In genomic region chr9:36855443-36856315, GRCh38 we compare ENCODE assay signal across 8 cellular contexts.
A peak's percentile ranks its signal among the peaks of the same experiment; 100 is the strongest.
DNase-seq lines count a peak whose midpoint lies in the region; ATAC-seq, FAIRE-seq and TF ChIP-seq lines count a peak whose summit lies in the region.

No MANE protein-coding gene starts in this region.

- no peak for TF ChIP-seq EP300 in SK-N-SH (IDR thresholded peaks at IDR 0.05; ENCODE audit: borderline replicate concordance in 1 of 2, low read depth in 1 of 2, low read length in 1 of 2)

- H3K27me3 ChIP-seq in SK-N-SH (ENCODE audit: insufficient read depth) (peaks cover 6% of the 10 kb centered on the region), mesendoderm (ENCODE audit: insufficient read depth, low read length, poor library complexity) (no peaks in the 10 kb centered on the region)

- no peaks in the 10 kb centered on the region for H3K79me1 ChIP-seq in mesendoderm (ENCODE audit: low read length)

- no peak overlapping the region for H3K4me3 Mint-ChIP-seq in activated CD4-positive, alpha-beta memory T cell treated with anti-CD3 and anti-CD28 coated beads for 36 hours

- H4K5ac ChIP-seq in mesendoderm (ENCODE audit: low read length): no peak overlapping the region

- no peak overlapping the region for H2AFZ ChIP-seq in SK-N-SH (ENCODE audit: low read depth)

- H2BK5ac ChIP-seq in mesendoderm (ENCODE audit: low read length): no peak overlapping the region

- CTCF ChIA-PET in SK-N-SH (lab: Yijun Ruan, JAX): no interaction called here
- CTCF ChIA-PET in activated CD4-positive, alpha-beta memory T cell treated with anti-CD3 and anti-CD28 coated beads for 36 hours (lab: Charles Lee): interaction anchor here (0.7 to 1.9 kb wide), 3 partner anchors 17 to 378 kb away, joined by 3 to 12 read pairs (median 3); no protein-coding TSS in a partner anchor

- no peak overlapping the region for H3K18ac ChIP-seq in mesendoderm (ENCODE audit: low read length)

- peaks cover 2% of the 10 kb centered on the region for H3K27me3 Mint-ChIP-seq in activated CD4-positive, alpha-beta memory T cell treated with anti-CD3 and anti-CD28 coated beads for 36 hours

- no peaks in the 10 kb centered on the region for H4K20me1 ChIP-seq in SK-N-SH (ENCODE audit: insufficient read depth)

- no peak overlapping the region for H3K4me2 ChIP-seq in SK-N-SH
- H3K4me2 ChIP-seq in mesendoderm (ENCODE audit: low read length): no peak overlapping the region

- H3K4me3 ChIP-seq in SK-N-SH (ENCODE audit: low read depth in 2 of 2, low read length in 1 of 2) (no peak overlapping the region), mesendoderm (ENCODE audit: low read length) (no peak overlapping the region), kidney (ENCODE audit: low read length in 2 of 2) (no peak overlapping the region), lower leg skin (ENCODE audit: low read depth, poor library complexity, severe bottlenecking) (no peak overlapping the region)

- no peak for TF ChIP-seq CTCF in SK-N-SH (IDR thresholded peaks at IDR 0.05)
- no peak for TF ChIP-seq CTCF in kidney (IDR thresholded peaks at IDR 0.05; ENCODE audit: borderline replicate concordance, extremely low read depth, insufficient read depth)
- no peak for TF ChIP-seq CTCF in lower leg skin (IDR thresholded peaks at IDR 0.05)

- no peak for TF ChIP-seq RAD21 in SK-N-SH (IDR thresholded peaks at IDR 0.05; ENCODE audit: low read length)

- no peak overlapping the region for H3K23ac ChIP-seq in mesendoderm (ENCODE audit: low read length)

- no peak overlapping the region for H2BK120ac ChIP-seq in mesendoderm (ENCODE audit: low read depth, low read length)

- no peak overlapping the region for H3K27ac Mint-ChIP-seq in activated CD4-positive, alpha-beta memory T cell treated with anti-CD3 and anti-CD28 coated beads for 36 hours

- H3K9ac ChIP-seq in SK-N-SH (no peak overlapping the region), mesendoderm (ENCODE audit: low read length) (no peak overlapping the region), kidney (ENCODE audit: low read length in 2 of 2) (no peak overlapping the region)

- no peaks in the 10 kb centered on the region for H3K9me3 Mint-ChIP-seq in activated CD4-positive, alpha-beta memory T cell treated with anti-CD3 and anti-CD28 coated beads for 36 hours

- H3K36me3 Mint-ChIP-seq in activated CD4-positive, alpha-beta memory T cell treated with anti-CD3 and anti-CD28 coated beads for 36 hours: no peaks in the 10 kb centered on the region

- peaks cover 7% of the 10 kb centered on the region for H3K4me1 Mint-ChIP-seq in activated CD4-positive, alpha-beta memory T cell treated with anti-CD3 and anti-CD28 coated beads for 36 hours (ENCODE audit: low read depth)

- H2BK15ac ChIP-seq in mesendoderm (replicated peaks; ENCODE audit: low read depth): no peak overlapping the region

- intact Hi-C loops in activated CD4-positive, alpha-beta memory T cell treated with anti-CD3 and anti-CD28 coated beads for 36 hours (cut with micrococcal nuclease): no loop called here
- intact Hi-C loops in kidney (cut with DNase I): no loop called here
- intact Hi-C loops in lower leg skin (cut with DNase I; ENCODE audit: low total_unique reads): no loop called here

- H3K9me2 ChIP-seq in SK-N-SH: no peaks in the 10 kb centered on the region

- DNase-seq in SK-N-SH (peak; percentile 43), HT1080 (ENCODE audit: low read depth) (peak; percentile 72), mesendoderm (peak; percentile 75), kidney (no peak), lower leg skin (ENCODE audit: low spot score in 2 of 2) (no peak)
- DNase-seq in activated CD4-positive, alpha-beta memory T cell treated with anti-CD3 and anti-CD28 coated beads for 36 hours: peak; percentile 65

- no peak overlapping the region for H3K4ac ChIP-seq in mesendoderm (ENCODE audit: low read depth, low read length)

- H3K4me1 ChIP-seq in SK-N-SH (ENCODE audit: control insufficient read depth in 1 of 2, insufficient read depth in 2 of 2, low read depth in 1 of 2, low read length in 1 of 2) (no peaks in the 10 kb centered on the region), mesendoderm (ENCODE audit: control insufficient read depth, low read depth, low read length) (no peaks in the 10 kb centered on the region), kidney (ENCODE audit: control insufficient read depth in 1 of 2, insufficient read depth in 1 of 2, low read depth in 1 of 2, low read length in 2 of 2) (no peaks in the 10 kb centered on the region)

- H3K9me3 ChIP-seq in SK-N-SH: no peaks in the 10 kb centered on the region
- H3K9me3 ChIP-seq in kidney (ENCODE audit: control insufficient read depth in 1 of 2, low read length in 2 of 2): no peaks in the 10 kb centered on the region

- H3K36me3 ChIP-seq in SK-N-SH (replicated peaks in 1 of 2; ENCODE audit: control insufficient read depth in 1 of 2, insufficient read depth in 2 of 2, low read length in 1 of 2) (no peaks in the 10 kb centered on the region), mesendoderm (ENCODE audit: control insufficient read depth, insufficient read depth, low read length) (no peaks in the 10 kb centered on the region), kidney (ENCODE audit: control insufficient read depth in 1 of 2, insufficient read depth in 2 of 2, low read length in 2 of 2) (no peaks in the 10 kb centered on the region)

- H4K8ac ChIP-seq in mesendoderm (ENCODE audit: low read depth, low read length): no peak overlapping the region

- no peak overlapping the region for H2AK5ac ChIP-seq in mesendoderm (ENCODE audit: low read length)

- TF ChIP-seq POLR2A in lower leg skin (IDR thresholded peaks at IDR 0.05): no peak

- FAIRE-seq in kidney (lab: Jason Lieb, UNC): no peak

- H3K56ac ChIP-seq in mesendoderm (ENCODE audit: low read length): no peak overlapping the region

- no peaks in the 10 kb centered on the region for H3F3A ChIP-seq in SK-N-SH (replicated peaks; ENCODE audit: insufficient read depth)

- 60% methylated on average over 9 of the region's 9 CpGs for WGBS in SK-N-SH (ENCODE audit: low lambda C conversion rate)
- no CpG with 5 or more reads among the region's 9 CpGs for WGBS in mesendoderm (ENCODE audit: extremely low coverage, insufficient coverage, low lambda C conversion rate)
- 68 to 70% methylated on average over 9 of the region's 9 CpGs for WGBS in lower leg skin, 2 donors

- ATAC-seq in SK-N-SH treated with all-trans-retinoic acid at 6 μM for 48 hours (no peak), HG03432 (IDR thresholded peaks at IDR 0.05; ENCODE audit: unreplicated experiment) (no peak)

- H3K79me2 ChIP-seq in SK-N-SH (ENCODE audit: insufficient read depth): no peaks in the 10 kb centered on the region
- H3K79me2 ChIP-seq in mesendoderm (ENCODE audit: control insufficient read depth, insufficient read depth, low read length): no peaks in the 10 kb centered on the region

- POLR2A ChIA-PET in SK-N-SH (lab: Yijun Ruan, JAX): interaction anchor here (0.6 kb wide), 1 partner anchor 264 kb away, joined by 4 read pairs; no protein-coding TSS in a partner anchor
- POLR2A ChIA-PET in activated CD4-positive, alpha-beta memory T cell treated with anti-CD3 and anti-CD28 coated beads for 36 hours (lab: Charles Lee): no interaction called here

- H3K27ac ChIP-seq in SK-N-SH (ENCODE audit: low read depth in 2 of 2, low read length in 1 of 2) (no peak overlapping the region), mesendoderm (ENCODE audit: low read depth, low read length) (no peak overlapping the region), kidney (ENCODE audit: low read depth in 2 of 2, low read length in 2 of 2) (no peak overlapping the region)

TF ChIP-seq in SK-N-SH treated with all-trans-retinoic acid at 6 μM for 48 hours, 23 proteins besides CTCF, POLR2A, EP300 and RAD21:
- TF ChIP-seq SNAI2 (CRISPR knock-in tag; IDR thresholded peaks at IDR 0.05) (no peak), TCF4 (CRISPR knock-in tag; IDR thresholded peaks at IDR 0.05; ENCODE audit: borderline replicate concordance) (no peak), RARB (CRISPR knock-in tag; IDR thresholded peaks at IDR 0.05) (no peak), ZFP3 (CRISPR knock-in tag; IDR thresholded peaks at IDR 0.05) (no peak), OSR1 (CRISPR knock-in tag; IDR thresholded peaks at IDR 0.05) (no peak), CSRNP3 (CRISPR knock-in tag; IDR thresholded peaks at IDR 0.05) (no peak), ZNF565 (CRISPR knock-in tag; conservative IDR thresholded peaks at IDR 0.05; ENCODE audit: low read depth) (no peak), CREB5 (CRISPR knock-in tag; IDR thresholded peaks at IDR 0.05; ENCODE audit: low read depth) (no peak), ZNF70 (CRISPR knock-in tag; IDR thresholded peaks at IDR 0.05) (no peak)

Comparison
In these comparisons a context has a peak if more than half of its experiments do, and no peak if none do; other contexts are left out.
1. DNase-seq: peak in SK-N-SH (single experiment), HT1080 (single experiment), activated CD4-positive, alpha-beta memory T cell treated with anti-CD3 and anti-CD28 coated beads for 36 hours (single experiment) and mesendoderm (single experiment); none in kidney (single experiment) and lower leg skin (0 of 2).